In genomic region chr4:124904723-124905390, GRCh38 we compare ENCODE assay signal across 16 cellular contexts.
A peak's percentile ranks its signal among the peaks of the same experiment; 100 is the strongest.
DNase-seq lines count a peak whose midpoint lies in the region; ATAC-seq and TF ChIP-seq lines count a peak whose summit lies in the region.
"Had no signal": no experiment of that assay in that cellular context is flagged by ENCODE, and none has a peak within 500 bp of the region (broad histone marks: within the 10 kb centered on the region; RNA-seq: fewer than 3 reads in every experiment).

No MANE protein-coding gene starts in this region.

- no peak for TF ChIP-seq CTCF in chondrocyte (IDR thresholded peaks at IDR 0.05)

- peak overlapping the region; percentile 38 for H2AFZ ChIP-seq in neuronal stem cell (ENCODE audit: low read length)

- POLR2A ChIA-PET in CD8-positive, alpha-beta memory T cell (lab: Charles Lee): no interaction called here

- peak overlapping the region; percentile 66 for H3K27ac Mint-ChIP-seq in chondrocyte (ENCODE audit: unreplicated experiment)
- no peak overlapping the region for H3K27ac Mint-ChIP-seq in CD8-positive, alpha-beta memory T cell
- H3K27ac Mint-ChIP-seq: T-cell had no signal

- no peak overlapping the region for H4K8ac ChIP-seq in neuronal stem cell (ENCODE audit: low read depth, low read length)

- H3K18ac ChIP-seq in neuronal stem cell (ENCODE audit: low read length): no peak overlapping the region

- no peaks in the 10 kb centered on the region for H3K27me3 Mint-ChIP-seq in chondrocyte (ENCODE audit: low read depth)
- H3K27me3 Mint-ChIP-seq in CD8-positive, alpha-beta memory T cell: no peaks in the 10 kb centered on the region
- no peaks in the 10 kb centered on the region for H3K27me3 Mint-ChIP-seq in activated T-cell treated with anti-CD3 and anti-CD28 coated beads, Interleukin-2, amount 50 U/mL, for 4 hours (ENCODE audit: low read depth)
- H3K27me3 Mint-ChIP-seq: T-cell had no signal

- no peak overlapping the region for H3K4ac ChIP-seq in neuronal stem cell (ENCODE audit: low read length)

- peaks cover 0 to 1% of the 10 kb centered on the region in 2 donors for H3K4me1 ChIP-seq in neuronal stem cell (ENCODE audit: control insufficient read depth in 2 of 2, insufficient read depth in 1 of 2, low read depth in 1 of 2, low read length in 2 of 2)
- H3K4me1 ChIP-seq in CD8-positive, alpha-beta memory T cell (ENCODE audit: insufficient read depth, low read length): no peaks in the 10 kb centered on the region

- H3K4me2 ChIP-seq in neuronal stem cell (ENCODE audit: insufficient read depth, low read length, poor library complexity, severe bottlenecking): no peak overlapping the region

- no peaks in the 10 kb centered on the region for H3K36me3 ChIP-seq in neuronal stem cell (replicated peaks in 1 of 2; ENCODE audit: control insufficient read depth in 2 of 2, insufficient read depth in 2 of 2, low read length in 2 of 2)
- H3K36me3 ChIP-seq in CD8-positive, alpha-beta memory T cell (ENCODE audit: insufficient read depth, low read length): no peaks in the 10 kb centered on the region
- H3K36me3 ChIP-seq: suprapubic skin had no signal

- DNase-seq in DMS53 (lab: John Stamatoyannopoulos, UW) (peak; percentile 66), NCI-H1092 treated with DMSO at 0.1 percent for 48 hours (lab: John Stamatoyannopoulos, UW) (peak; percentile 88), chondrocyte (ENCODE audit: low spot score) (no peak), neuronal stem cell (ENCODE audit: low spot score) (no peak), left colon (no peak)
- no peak for DNase-seq in CD8-positive, alpha-beta memory T cell
- DNase-seq in activated T-cell treated with anti-CD3 and anti-CD28 coated beads, Interleukin-2, amount 50 U/mL, for 4 hours: no peak
- DNase-seq: activated effector memory CD4-positive, alpha-beta T cell treated with anti-CD3 and anti-CD28 coated beads, Interleukin-2, amount 50 U/mL, for 16 hours; hippocampal formation; KBM-7; NCI-H526; stimulated activated CD4-positive, alpha-beta T cell treated with anti-CD3 and anti-CD28 coated beads, Interleukin-1b, Interleukin-23, amount 100 ng/mL, for 48 hours; T-cell had no signal

- no peak overlapping the region for H3K14ac ChIP-seq in neuronal stem cell (ENCODE audit: low read length)

- peaks cover 20% of the 10 kb centered on the region for H3K4me1 Mint-ChIP-seq in chondrocyte (ENCODE audit: low read depth)
- no peaks in the 10 kb centered on the region for H3K4me1 Mint-ChIP-seq in CD8-positive, alpha-beta memory T cell
- H3K4me1 Mint-ChIP-seq in activated T-cell treated with anti-CD3 and anti-CD28 coated beads, Interleukin-2, amount 50 U/mL, for 4 hours (ENCODE audit: low read depth): no peaks in the 10 kb centered on the region
- H3K4me1 Mint-ChIP-seq: T-cell had no signal

- H3K9me3 ChIP-seq in neuronal stem cell (replicated peaks in 1 of 2; ENCODE audit: control insufficient read depth in 2 of 2, insufficient read depth in 1 of 2, low read depth in 1 of 2, low read length in 2 of 2): no peaks in the 10 kb centered on the region
- no peaks in the 10 kb centered on the region for H3K9me3 ChIP-seq in CD8-positive, alpha-beta memory T cell (ENCODE audit: low read length)
- H3K9me3 ChIP-seq: suprapubic skin had no signal

- intact Hi-C loops in left colon (cut with DNase I, micrococcal nuclease): no loop called here

- no peak overlapping the region for H2BK12ac ChIP-seq in neuronal stem cell (ENCODE audit: low read length)

- H3K23ac ChIP-seq in neuronal stem cell (ENCODE audit: low read depth, low read length, poor library complexity): no peak overlapping the region

- no peaks in the 10 kb centered on the region for H3K79me1 ChIP-seq in neuronal stem cell (ENCODE audit: low read depth, low read length)

- no peaks in the 10 kb centered on the region for H3K9me3 Mint-ChIP-seq in chondrocyte (ENCODE audit: low read depth)
- H3K9me3 Mint-ChIP-seq in CD8-positive, alpha-beta memory T cell: peaks cover 0 to 16% (median 0%) of the 10 kb centered on the region in 5 donors
- H3K9me3 Mint-ChIP-seq in activated T-cell treated with anti-CD3 and anti-CD28 coated beads, Interleukin-2, amount 50 U/mL, for 4 hours: peaks cover under 1% of the 10 kb centered on the region

- H3K4me3 Mint-ChIP-seq in chondrocyte (ENCODE audit: unreplicated experiment): no peak overlapping the region
- no peak overlapping the region for H3K4me3 Mint-ChIP-seq in CD8-positive, alpha-beta memory T cell
- no peak overlapping the region for H3K4me3 Mint-ChIP-seq in activated T-cell treated with anti-CD3 and anti-CD28 coated beads, Interleukin-2, amount 50 U/mL, for 4 hours
- H3K4me3 Mint-ChIP-seq: T-cell had no signal

- no peak for ATAC-seq in left colon
- ATAC-seq in activated T-cell treated with anti-CD3 and anti-CD28 coated beads, Interleukin-2, amount 50 U/mL, for 4 hours: no peak
- ATAC-seq: T-cell had no signal

- H2BK5ac ChIP-seq in neuronal stem cell (ENCODE audit: low read length): no peak overlapping the region

- H4K91ac ChIP-seq in neuronal stem cell (ENCODE audit: low read depth, low read length, poor library complexity): no peak overlapping the region

- no peak overlapping the region for H3K4me3 ChIP-seq in neuronal stem cell (ENCODE audit: low read length in 2 of 2)
- no peak overlapping the region for H3K4me3 ChIP-seq in CD8-positive, alpha-beta memory T cell (ENCODE audit: low read length)

- H3K27ac ChIP-seq in neuronal stem cell (replicated peaks; ENCODE audit: low read length): no peak overlapping the region
- H3K27ac ChIP-seq in CD8-positive, alpha-beta memory T cell (ENCODE audit: low read depth, low read length): no peak overlapping the region
- H3K27ac ChIP-seq: C4-2B, HL-60 had no signal

- CTCF ChIA-PET in CD8-positive, alpha-beta memory T cell (lab: Charles Lee): no interaction called here

- H3K36me3 Mint-ChIP-seq in chondrocyte (ENCODE audit: low read depth): no peaks in the 10 kb centered on the region
- no peaks in the 10 kb centered on the region for H3K36me3 Mint-ChIP-seq in CD8-positive, alpha-beta memory T cell
- no peaks in the 10 kb centered on the region for H3K36me3 Mint-ChIP-seq in activated T-cell treated with anti-CD3 and anti-CD28 coated beads, Interleukin-2, amount 50 U/mL, for 4 hours (ENCODE audit: insufficient read depth)
- H3K36me3 Mint-ChIP-seq: T-cell had no signal

- no peak overlapping the region for H2BK120ac ChIP-seq in neuronal stem cell (ENCODE audit: low read depth, low read length)

- no peaks in the 10 kb centered on the region for H3K27me3 ChIP-seq in neuronal stem cell (ENCODE audit: control insufficient read depth in 3 of 3, insufficient read depth in 3 of 3, low read depth in 1 of 3, low read length in 3 of 3)
- H3K27me3 ChIP-seq in CD8-positive, alpha-beta memory T cell (ENCODE audit: insufficient read depth, low read length, poor library complexity, severe bottlenecking): no peaks in the 10 kb centered on the region
- H3K27me3 ChIP-seq: suprapubic skin had no signal

- no peak overlapping the region for H2AK5ac ChIP-seq in neuronal stem cell (ENCODE audit: low read depth, low read length)

- H3K9ac ChIP-seq in neuronal stem cell (ENCODE audit: low read depth, low read length, poor library complexity): no peak overlapping the region

- H2BK15ac ChIP-seq in neuronal stem cell (ENCODE audit: low read length): no peak overlapping the region

Comparison
In these comparisons a context has a peak if more than half of its experiments do, and no peak if none do; other contexts are left out.
1. DNase-seq: peak in DMS53 (single experiment) and NCI-H1092 treated with DMSO at 0.1 percent for 48 hours (single experiment); none in chondrocyte (single experiment), neuronal stem cell (single experiment), CD8-positive, alpha-beta memory T cell (0 of 5), left colon (0 of 2) and activated T-cell treated with anti-CD3 and anti-CD28 coated beads, Interleukin-2, amount 50 U/mL, for 4 hours (single experiment).